Comparison of ENCODE assay signal across 8 cellular contexts in the genomic region with DNA sequence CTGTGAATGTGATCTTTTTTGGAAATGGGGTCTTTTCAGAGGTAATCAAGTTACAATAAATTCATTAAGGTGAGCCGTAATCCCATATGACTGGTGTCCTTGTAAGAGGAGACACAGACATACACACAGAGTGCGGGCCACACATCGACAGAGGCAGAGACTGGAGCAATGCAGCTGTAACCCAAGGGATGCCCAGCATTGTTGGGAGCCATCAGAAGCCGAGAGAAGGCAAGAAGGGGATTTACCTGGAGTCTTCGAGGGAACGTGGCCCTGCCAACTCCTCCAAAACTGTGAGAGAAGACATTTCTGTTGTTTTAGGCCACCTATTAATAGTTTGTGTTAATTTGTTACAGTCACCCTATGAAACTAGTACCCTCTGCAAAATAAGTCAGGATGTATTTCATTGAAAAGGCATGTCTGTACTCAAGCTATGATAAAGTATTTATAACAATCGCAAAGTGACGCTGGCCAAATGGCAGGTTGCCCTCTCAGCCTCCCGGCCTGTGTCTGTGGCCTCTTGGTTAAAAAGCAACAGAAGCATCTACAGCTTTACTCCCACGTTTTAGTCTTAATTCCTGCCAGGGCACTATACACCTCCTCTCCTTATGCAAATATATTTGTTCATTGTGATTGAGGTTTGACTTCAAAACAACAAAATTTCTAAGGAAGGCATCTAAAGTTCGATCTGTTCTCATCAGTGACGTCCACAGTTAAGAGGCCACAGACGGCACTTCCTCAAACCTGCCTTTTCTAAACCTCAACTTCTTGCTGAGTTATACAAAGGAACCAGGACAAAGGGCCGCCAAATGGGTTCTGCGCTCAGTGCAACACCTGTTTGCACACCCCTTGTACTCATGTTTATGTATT. TPM values are rescaled to one million over a fixed set of nuclear protein-coding genes. Genes with fewer than 3 reads are reported as not detected.
DNase-seq lines count a peak whose midpoint lies in the region; ATAC-seq and TF ChIP-seq lines count a peak whose summit lies in the region.

No MANE protein-coding gene starts in this region.

- peak overlapping the region; percentile 66 for H3K9ac ChIP-seq in mammary epithelial cell (ENCODE audit: insufficient read depth, low read length)

- peaks cover 6% of the 10 kb centered on the region for H3K27me3 Mint-ChIP-seq in endothelial cell (ENCODE audit: unreplicated experiment)

- CTCF ChIA-PET in mammary epithelial cell (lab: Charles Lee; ENCODE audit: low non-redundant PET), result no interaction called here

- peak overlapping the region; percentile 86 for H3K4me2 ChIP-seq in mammary epithelial cell (ENCODE audit: insufficient read depth, low read depth, low read length)

- H3K27ac Mint-ChIP-seq in endothelial cell (ENCODE audit: unreplicated experiment), result no peak overlapping the region

- no peaks in the 10 kb centered on the region for H3K36me3 ChIP-seq in mammary epithelial cell (ENCODE audit: insufficient read depth, low read length)

- BruUV-seq in mammary epithelial cell (replicated peaks; lab: Mats Ljungman, UMichigan), result no TSS peak

- peak overlapping the region; percentile 32 for H2AFZ ChIP-seq in mammary epithelial cell (ENCODE audit: low read depth, low read length)

- H3K9me3 Mint-ChIP-seq in endothelial cell (ENCODE audit: unreplicated experiment), result no peaks in the 10 kb centered on the region

- dilution Hi-C loops in mammary epithelial cell (cut with HindIII; ENCODE audit: low sequenced_read_pairs), result no loop called here

- H3K4me3 Mint-ChIP-seq in endothelial cell (ENCODE audit: unreplicated experiment), result no peak overlapping the region

- H3K9me3 ChIP-seq in mammary epithelial cell (replicated peaks; ENCODE audit: insufficient read depth, low read length), result no peaks in the 10 kb centered on the region

- no peak for TF ChIP-seq CTCF in mammary epithelial cell (conservative IDR thresholded peaks at IDR 0.05 in 1 of 2, IDR thresholded peaks at IDR 0.05 in 1 of 2; ENCODE audit: extremely low read depth in 1 of 2, insufficient read depth in 1 of 2, low read depth in 1 of 2, low read length in 2 of 2)
- no peak for TF ChIP-seq CTCF in endothelial cell (IDR thresholded peaks at IDR 0.05; ENCODE audit: unreplicated experiment)

- in situ Hi-C loops in mammary epithelial cell (cut with MboI; ENCODE audit: low sequenced_read_pairs in 2 of 2), result no loop called here

- peak overlapping the region; percentile 55 for H3K27ac ChIP-seq in mammary epithelial cell (ENCODE audit: insufficient read depth, low read depth, low read length)

- peaks cover 77% of the 10 kb centered on the region for H3K4me1 ChIP-seq in mammary epithelial cell (ENCODE audit: insufficient read depth, low read length)

- H3K4me3 ChIP-seq in mammary epithelial cell (replicated peaks in 1 of 3; ENCODE audit: insufficient read depth in 1 of 3, low read depth in 2 of 3, low read length in 3 of 3), result peak overlapping the region in 2 of 3 experiments; percentile 15 to 28

- DNase-seq in CD1c-positive myeloid dendritic cell (ENCODE audit: extremely low spot score) (peak; percentile 85), MV-4-11 (lab: John Stamatoyannopoulos, UW) (peak; percentile 54), mammary epithelial cell (no peak), mucosa of gallbladder (ENCODE audit: low spot score) (peak; percentile 34), endothelial cell (ENCODE audit: low spot score) (no peak), medulla oblongata (ENCODE audit: extremely low spot score) (no peak), NCI-H1092 treated with DMSO at 0.1 percent for 48 hours (lab: John Stamatoyannopoulos, UW) (no peak)

- H4K20me1 ChIP-seq in mammary epithelial cell (ENCODE audit: insufficient read depth, low read length), result no peaks in the 10 kb centered on the region

- peaks cover 80% of the 10 kb centered on the region for H3K79me2 ChIP-seq in mammary epithelial cell (ENCODE audit: insufficient read depth, low read length)

- H3K4me1 Mint-ChIP-seq in endothelial cell (ENCODE audit: unreplicated experiment), result peaks cover 21% of the 10 kb centered on the region

- no peaks in the 10 kb centered on the region for H3K36me3 Mint-ChIP-seq in endothelial cell (ENCODE audit: low read depth, unreplicated experiment)

- ATAC-seq in GM21529 (IDR thresholded peaks at IDR 0.05; ENCODE audit: unreplicated experiment), result peak; percentile 92

- 28% methylated on average over 15 of the region's 15 CpGs for WGBS in mammary epithelial cell (ENCODE audit: low coverage, missing lambda C conversion rate)

- no peaks in the 10 kb centered on the region for H3K27me3 ChIP-seq in mammary epithelial cell (ENCODE audit: insufficient read depth, low read length)

- intact Hi-C loops in mammary epithelial cell (cut with micrococcal nuclease), result loop anchor here (1.0 to 5.0 kb wide), 3 partner anchors 43 to 84 kb away; no protein-coding TSS in a partner anchor

RNA-seq across cellular contexts. Expression of gene HIPK2, which starts 46.8 kb away (rescaled TPM):
- total RNA-seq in mammary epithelial cell, result 10 to 100 TPM; 31.0 to 58.3 TPM
- polyA plus RNA-seq in mammary epithelial cell, result 26.4 TPM
- 68.5 TPM for polyA minus RNA-seq in mammary epithelial cell
- total RNA-seq in mucosa of gallbladder, result 49.0 TPM
- total RNA-seq in endothelial cell (ENCODE audit: unreplicated experiment), result 47.2 TPM

Comparison
In these comparisons a context has a peak if more than half of its experiments do, and no peak if none do; other contexts are left out.
1. DNase-seq: peak in CD1c-positive myeloid dendritic cell (single experiment), MV-4-11 (single experiment) and mucosa of gallbladder (single experiment); none in mammary epithelial cell (single experiment), endothelial cell (single experiment), medulla oblongata (single experiment) and NCI-H1092 treated with DMSO at 0.1 percent for 48 hours (single experiment).